ENCODE assay signal across 22 cellular contexts in genomic region chr13:58999851-59000250, GRCh38.
DNase-seq lines count a peak whose midpoint lies in the region; ATAC-seq, FAIRE-seq and TF ChIP-seq lines count a peak whose summit lies in the region.
"Had no signal": no experiment of that assay in that cellular context is flagged by ENCODE, and none has a peak within 500 bp of the region (broad histone marks: within the 10 kb centered on the region; RNA-seq: fewer than 3 reads in every experiment).

No MANE protein-coding gene starts in this region.

- no peaks in the 10 kb centered on the region for H3K79me2 ChIP-seq in astrocyte (ENCODE audit: insufficient read depth, low read length)
- no peaks in the 10 kb centered on the region for H3K79me2 ChIP-seq in H1 (ENCODE audit: control insufficient read depth in 1 of 2, insufficient read depth in 2 of 2, low read length in 2 of 2)

- no peak overlapping the region for H3K18ac ChIP-seq in H1 (ENCODE audit: extremely low read depth, low read length)

- FAIRE-seq in astrocyte (lab: Jason Lieb, UNC), result no peak
- no peak for FAIRE-seq in H1 (lab: Jason Lieb, UNC)
- FAIRE-seq: A549, D721Med, H54, HTR-8/SVneo had no signal

- no peak overlapping the region for H3K56ac ChIP-seq in H1 (replicated peaks; ENCODE audit: insufficient read length, low read depth, low read length)

- H3K36me3 ChIP-seq in astrocyte (ENCODE audit: insufficient read depth, low read length) (no peaks in the 10 kb centered on the region), H1 (ENCODE audit: control insufficient read depth in 2 of 4, insufficient read depth in 4 of 4, low read length in 3 of 4) (no peaks in the 10 kb centered on the region)

- no peak overlapping the region for H2AFZ ChIP-seq in astrocyte (ENCODE audit: low read depth, low read length)
- H2AFZ ChIP-seq in H1 (ENCODE audit: low read length), result 0 out of 2 replicates have a peak overlapping the region, but pooled peaks have one; percentile 20

- POLR2A ChIA-PET in H1 (lab: Charles Lee; ENCODE audit: partially characterized antibody), result no interaction called here

- no peaks in the 10 kb centered on the region for H3K23me2 ChIP-seq in H1 (ENCODE audit: low read depth, low read length)

- H3K4me3 ChIP-seq in astrocyte (ENCODE audit: insufficient read depth, low read depth, low read length) (no peak overlapping the region), H1 (ENCODE audit: extremely low read depth in 1 of 4, insufficient read depth in 2 of 4, low read depth in 3 of 4, low read length in 4 of 4) (no peak overlapping the region)
- H3K4me3 ChIP-seq: A549 had no signal

- no peak overlapping the region for H3K23ac ChIP-seq in H1 (ENCODE audit: insufficient read length)

- peak overlapping the region; percentile 73 for H3K27ac Mint-ChIP-seq in astrocyte (ENCODE audit: unreplicated experiment)
- H3K27ac Mint-ChIP-seq in nephron progenitor cell, result no peak overlapping the region
- H3K27ac Mint-ChIP-seq: CD4-positive, alpha-beta T cell had no signal

- no peak overlapping the region for H4K5ac ChIP-seq in H1 (ENCODE audit: insufficient read length, low read depth, low read length)

- H2BK5ac ChIP-seq in H1 (ENCODE audit: low read depth, low read length), result no peak overlapping the region

- no peaks in the 10 kb centered on the region for H3K4me1 ChIP-seq in astrocyte (ENCODE audit: insufficient read depth, low read length)
- H3K4me1 ChIP-seq in H1 (replicated peaks in 1 of 4; ENCODE audit: control insufficient read depth in 3 of 4, insufficient read depth in 4 of 4, low read length in 3 of 4), result no peaks in the 10 kb centered on the region; a peak in 1 of 7 replicates
- H3K4me1 ChIP-seq: A549 had no signal

- TF ChIP-seq EP300 in H1 (IDR thresholded peaks at IDR 0.05; ENCODE audit: borderline replicate concordance in 1 of 2, low read depth in 2 of 2, low read length in 2 of 2), result no peak

- CTCF ChIA-PET in H1 (lab: Charles Lee; ENCODE audit: partially characterized antibody), result interaction anchor here (1.0 kb wide), 1 partner anchor 22 kb away, joined by 3 read pairs; no protein-coding TSS in a partner anchor

- H3K4me1 Mint-ChIP-seq in astrocyte (ENCODE audit: low read depth, unreplicated experiment) (peaks cover 13% of the 10 kb centered on the region), nephron progenitor cell (no peaks in the 10 kb centered on the region)

- H4K8ac ChIP-seq in H1 (ENCODE audit: extremely low read depth, insufficient read depth, low read length), result no peak overlapping the region

- no peak overlapping the region for H4K91ac ChIP-seq in H1 (replicated peaks; ENCODE audit: insufficient read length, low read length)

- no peak for ATAC-seq in GM19328 (IDR thresholded peaks at IDR 0.05; ENCODE audit: unreplicated experiment)
- ATAC-seq: A549 had no signal

- no peak overlapping the region for H2BK120ac ChIP-seq in H1 (replicated peaks; ENCODE audit: low read depth, low read length)

- TF ChIP-seq RAD21 in H1 (IDR thresholded peaks at IDR 0.05 in 1 of 2, conservative IDR thresholded peaks at IDR 0.05 in 1 of 2; ENCODE audit: low read depth in 2 of 2, low read length in 2 of 2), result no peak

- H3K27me3 Mint-ChIP-seq in astrocyte (ENCODE audit: low read depth, unreplicated experiment) (no peaks in the 10 kb centered on the region), nephron progenitor cell (ENCODE audit: low read depth, poor library complexity) (no peaks in the 10 kb centered on the region)
- H3K27me3 Mint-ChIP-seq: CD4-positive, alpha-beta T cell had no signal

- WGBS in H1 (ENCODE audit: extremely low coverage in 1 of 2, insufficient coverage in 1 of 2, insufficient read length in 1 of 2, insufficient replicate concordance in 2 of 2, low coverage in 1 of 2, low lambda C conversion rate in 2 of 2, missing lambda C conversion rate in 1 of 2), 2 experiments, result 93% methylated on average over 2 of the region's 2 CpGs; no CpG with 5 or more reads in 1 of the 2 experiments

- no peak overlapping the region for H3K4me2 ChIP-seq in astrocyte (ENCODE audit: low read length)
- no peak overlapping the region for H3K4me2 ChIP-seq in H1 (ENCODE audit: insufficient read depth in 1 of 2, low read depth in 2 of 2, low read length in 2 of 2)
- H3K4me2 ChIP-seq: A549 had no signal

- no peaks in the 10 kb centered on the region for H4K20me1 ChIP-seq in astrocyte (ENCODE audit: insufficient read depth, low read length)
- H4K20me1 ChIP-seq in H1 (replicated peaks in 1 of 2; ENCODE audit: control insufficient read depth in 1 of 2, insufficient read depth in 2 of 2, low read length in 2 of 2), result no peaks in the 10 kb centered on the region

- TF ChIP-seq CTCF in astrocyte (IDR thresholded peaks at IDR 0.05; ENCODE audit: insufficient read depth, low read depth, low read length) (no peak), H1 (IDR thresholded peaks at IDR 0.05; ENCODE audit: control extremely low read depth in 1 of 3, insufficient read depth in 1 of 3, low read depth in 1 of 3, low read length in 3 of 3) (no peak), nephron progenitor cell (IDR thresholded peaks at IDR 0.05) (no peak)

- H3K9me3 Mint-ChIP-seq in astrocyte (ENCODE audit: unreplicated experiment) (no peaks in the 10 kb centered on the region), nephron progenitor cell (peaks cover 23% of the 10 kb centered on the region)
- H3K9me3 Mint-ChIP-seq: CD4-positive, alpha-beta T cell had no signal

- H3K14ac ChIP-seq in H1 (ENCODE audit: insufficient read length), result no peak overlapping the region

- H3K36me3 Mint-ChIP-seq in astrocyte (ENCODE audit: low read depth, unreplicated experiment) (no peaks in the 10 kb centered on the region), nephron progenitor cell (ENCODE audit: low read depth) (peaks cover 11% of the 10 kb centered on the region)

- DNase-seq in NCI-H82 (lab: John Stamatoyannopoulos, UW), result peak; percentile 14
- no peak for DNase-seq in NCI-H82 treated with DMSO at 0.1 percent for 48 hours (lab: John Stamatoyannopoulos, UW; ENCODE audit: unreplicated experiment)
- DNase-seq in astrocyte (ENCODE audit: low read depth), result peak; percentile 31
- DNase-seq in H1 (ENCODE audit: low read depth in 1 of 2, low spot score in 2 of 2), result no peak
- DNase-seq in GF-D8 (lab: John Stamatoyannopoulos, UW), result no peak
- no peak for DNase-seq in nephron progenitor cell
- no peak for DNase-seq in stimulated activated CD4-positive, alpha-beta T cell treated with anti-CD3 and anti-CD28 coated beads, Interleukin-4, amount 100 ng/mL, for 4 hours
- DNase-seq: AML-193; Caco-2; CD4-positive, alpha-beta T cell; DMS79; GDM1; HCEC 1CT; IMR-90 had no signal

- no peak overlapping the region for H2AK5ac ChIP-seq in H1 (ENCODE audit: low read depth, low read length)

- H3K4ac ChIP-seq in H1 (replicated peaks; ENCODE audit: insufficient read length, low read depth, low read length), result no peak overlapping the region

- H3K27me3 ChIP-seq in astrocyte (ENCODE audit: insufficient read depth, low read length) (no peaks in the 10 kb centered on the region), H1 (replicated peaks in 1 of 4; ENCODE audit: control insufficient read depth in 3 of 4, extremely low read depth in 1 of 4, insufficient read depth in 3 of 4, low read length in 3 of 4) (no peaks in the 10 kb centered on the region)

- H2BK15ac ChIP-seq in H1 (ENCODE audit: low read length), result no peak overlapping the region

- H3K27ac ChIP-seq in astrocyte (ENCODE audit: low read depth, low read length), result no peak overlapping the region
- no peak overlapping the region for H3K27ac ChIP-seq in H1 (ENCODE audit: low read depth, low read length)
- H3K27ac ChIP-seq: 22Rv1, A549, C4-2B, HL-60 had no signal

- H3K4me3 Mint-ChIP-seq in astrocyte (ENCODE audit: unreplicated experiment) (no peak overlapping the region), nephron progenitor cell (no peak overlapping the region)
- H3K4me3 Mint-ChIP-seq: CD4-positive, alpha-beta T cell had no signal

- TF ChIP-seq POLR2A in H1 (IDR thresholded peaks at IDR 0.05; ENCODE audit: control extremely low read depth in 1 of 2, low read depth in 2 of 2, low read length in 2 of 2), result no peak

- no peak overlapping the region for H2BK12ac ChIP-seq in H1 (ENCODE audit: low read depth, low read length)

- H3K9ac ChIP-seq in astrocyte (ENCODE audit: low read length) (no peak overlapping the region), H1 (replicated peaks in 1 of 4; ENCODE audit: extremely low read depth in 1 of 4, low read depth in 3 of 4, low read length in 3 of 4) (no peak overlapping the region)

- no peaks in the 10 kb centered on the region for H3K9me3 ChIP-seq in astrocyte (ENCODE audit: insufficient read depth, low read depth, low read length)
- H3K9me3 ChIP-seq in H1 (ENCODE audit: insufficient read depth in 2 of 2, low read depth in 1 of 2, low read length in 1 of 2), result no peaks in the 10 kb centered on the region
- H3K9me3 ChIP-seq: A549, Caco-2 had no signal

- H2BK20ac ChIP-seq in H1 (ENCODE audit: low read length), result no peak overlapping the region

- H3K79me1 ChIP-seq in H1 (ENCODE audit: low read depth, low read length), result no peaks in the 10 kb centered on the region

TF ChIP-seq in H1, 55 proteins besides CTCF, POLR2A, EP300 and RAD21:
- no peak for TF ChIP-seq EZH2 (IDR thresholded peaks at IDR 0.05; ENCODE audit: low read depth, low read length, severe bottlenecking)

Comparison
In these comparisons a context has a peak if more than half of its experiments do, and no peak if none do; other contexts are left out.
1. DNase-seq: peak in NCI-H82 (single experiment) and astrocyte (single experiment); none in NCI-H82 treated with DMSO at 0.1 percent for 48 hours (single experiment), H1 (0 of 2), GF-D8 (single experiment), nephron progenitor cell (single experiment) and stimulated activated CD4-positive, alpha-beta T cell treated with anti-CD3 and anti-CD28 coated beads, Interleukin-4, amount 100 ng/mL, for 4 hours (0 of 2).